ENCODE assay signal across 18 cellular contexts in the genomic region with DNA sequence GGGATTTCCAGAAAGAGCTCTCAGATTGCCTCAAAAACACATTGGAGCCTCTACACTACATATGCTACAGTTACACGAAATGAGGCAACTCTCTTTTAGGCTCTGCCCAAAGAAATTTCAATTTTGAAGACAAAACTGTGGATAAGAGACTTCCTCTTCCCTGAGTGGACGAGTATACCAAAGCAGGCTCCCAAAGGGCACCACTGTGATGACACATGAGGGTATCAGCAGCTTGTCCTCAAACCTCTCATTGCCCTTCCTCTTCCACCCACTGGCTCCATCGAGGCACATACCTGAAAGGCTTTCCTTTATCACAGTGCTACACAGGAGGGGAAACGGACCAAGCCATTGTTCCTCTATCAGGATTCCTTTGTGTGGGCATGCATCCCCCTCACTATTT. TPM values are rescaled to one million over a fixed set of nuclear protein-coding genes. Genes with fewer than 3 reads are reported as not detected.
"Had no signal": no experiment of that assay in that cellular context is flagged by ENCODE, and none has a peak within 500 bp of the region (broad histone marks: within the 10 kb centered on the region; RNA-seq: fewer than 3 reads in every experiment).

No MANE protein-coding gene starts in this region.

- H3K9me3 ChIP-seq: prostate gland, sigmoid colon, thoracic aorta, transverse colon had no signal

- H3K36me3 Mint-ChIP-seq: naive B cell had no signal

- DNase-seq: cerebellar nuclear complex; erythroblast; foreskin melanocyte; mesendoderm; naive B cell; retina; sigmoid colon; stimulated activated CD4-positive, alpha-beta T cell treated with anti-CD3 and anti-CD28 coated beads, Interleukin-2, amount 100 ng/mL, for 48 hours; stimulated activated naive CD8-positive, alpha-beta T cell treated with anti-CD3 and anti-CD28 coated beads, Interleukin-15, Interleukin-2, amounts not matched to agents 100 U/mL and 50 U/mL, for 24 hours; transverse colon had no signal

- H3K4me3 Mint-ChIP-seq: dendritic cell treated with granulocyte-macrophage colony-stimulating factor and Interleukin-4, amounts not matched to agents 40 ng/mL and 50 ng/mL, for 4 days; naive B cell; nephron had no signal

- H3K4me3 ChIP-seq: cardiac muscle cell, prostate gland, sigmoid colon, thoracic aorta, transverse colon had no signal

- H3K27me3 ChIP-seq: cardiac muscle cell, sigmoid colon, transverse colon had no signal

- H3K27ac ChIP-seq: parathyroid adenoma, prostate gland, sigmoid colon, transverse colon had no signal

- H3K27ac Mint-ChIP-seq: dendritic cell treated with granulocyte-macrophage colony-stimulating factor and Interleukin-4, amounts not matched to agents 40 ng/mL and 50 ng/mL, for 4 days had no signal

- H3K36me3 ChIP-seq: cardiac muscle cell, prostate gland, sigmoid colon, thoracic aorta, transverse colon had no signal

- H3K27me3 Mint-ChIP-seq: dendritic cell treated with granulocyte-macrophage colony-stimulating factor and Interleukin-4, amounts not matched to agents 40 ng/mL and 50 ng/mL, for 4 days; naive B cell had no signal

- H3K4me1 ChIP-seq: prostate gland, transverse colon had no signal

- H3K9me3 Mint-ChIP-seq: dendritic cell treated with granulocyte-macrophage colony-stimulating factor and Interleukin-4, amounts not matched to agents 40 ng/mL and 50 ng/mL, for 4 days; naive B cell; nephron had no signal

- ATAC-seq: stimulated activated naive CD8-positive, alpha-beta T cell treated with anti-CD3 and anti-CD28 coated beads, Interleukin-15, Interleukin-2, amounts not matched to agents 100 U/mL and 50 U/mL, for 24 hours had no signal

RNA-seq across cellular contexts. Expression of a gene that starts 11.3 kb away (rescaled TPM):
- total RNA-seq: glomerular endothelial cell had no signal
- polyA plus RNA-seq: keratinocyte had no signal
